Comparison of ENCODE assay signal across 32 cellular contexts in genomic region chr7:83696101-83696500, GRCh38. TPM values are rescaled to one million over a fixed set of nuclear protein-coding genes. Genes with fewer than 3 reads are reported as not detected.
"Had no signal": no experiment of that assay in that cellular context is flagged by ENCODE, and none has a peak within 500 bp of the region (broad histone marks: within the 10 kb centered on the region; RNA-seq: fewer than 3 reads in every experiment).

No MANE protein-coding gene starts in this region.

- ATAC-seq: activated CD4-positive, CD25-positive, alpha-beta regulatory T cell treated with anti-CD3 and anti-CD28 coated beads, Interleukin-2, amount 50 U/mL, for 24 hours; activated naive CD4-positive, alpha-beta T cell treated with anti-CD3 and anti-CD28 coated beads, Interleukin-2, amount 50 U/mL, for 72 hours; activated T-cell treated with anti-CD3 and anti-CD28 coated beads, Interleukin-2, amount 50 U/mL, for 72 hours; gastroesophageal sphincter; T-helper 17 cell had no signal

- H3K4me3 Mint-ChIP-seq: activated B cell treated with CpG ODN at 0.5 μM for 24 hours; activated CD4-positive, alpha-beta memory T cell treated with anti-CD3 and anti-CD28 coated beads for 36 hours; activated CD4-positive, alpha-beta T cell treated with anti-CD3 and anti-CD28 coated beads, Interleukin-2, amount 10 ng/mL, durations not matched to agents 24 days and 14 days; activated naive CD4-positive, alpha-beta T cell treated with anti-CD3 and anti-CD28 coated beads, Interleukin-2, amount 10 ng/mL, durations not matched to agents 7 days and 5 days; activated naive CD8-positive, alpha-beta T cell treated with anti-CD3 and anti-CD28 coated beads, Interleukin-2, amount 10 ng/mL, durations not matched to agents 7 days and 5 days; activated T-cell treated with anti-CD3 and anti-CD28 coated beads, Interleukin-2, amount 50 U/mL, for 24 hours; activated T-cell treated with anti-CD3 and anti-CD28 coated beads, Interleukin-2, amount 50 U/mL, for 72 hours; brain; T-helper 17 cell; T-helper 2 cell treated with Interferon-gamma antibody and Interleukin-4, amounts not matched to agents 5 μg/mL and 100 μg/mL, for 36 hours had no signal

- H3K4me3 ChIP-seq: ascending aorta, breast epithelium, cardiac muscle cell, colonic mucosa, esophagus squamous epithelium, gastroesophageal sphincter had no signal

- H3K27ac Mint-ChIP-seq: activated B cell treated with CpG ODN at 0.5 μM for 24 hours; activated CD4-positive, alpha-beta memory T cell treated with anti-CD3 and anti-CD28 coated beads for 36 hours; activated CD4-positive, alpha-beta T cell treated with anti-CD3 and anti-CD28 coated beads, Interleukin-2, amount 10 ng/mL, durations not matched to agents 24 days and 14 days; activated naive CD4-positive, alpha-beta T cell treated with anti-CD3 and anti-CD28 coated beads, Interleukin-2, amount 10 ng/mL, durations not matched to agents 7 days and 5 days; activated naive CD4-positive, alpha-beta T cell treated with anti-CD3 and anti-CD28 coated beads, Interleukin-2, amount 50 U/mL, for 72 hours; activated naive CD8-positive, alpha-beta T cell treated with anti-CD3 and anti-CD28 coated beads, Interleukin-2, amount 10 ng/mL, durations not matched to agents 7 days and 5 days; activated T-cell treated with anti-CD3 and anti-CD28 coated beads, Interleukin-2, amount 50 U/mL, for 24 hours; brain; T-helper 17 cell; T-helper 2 cell treated with Interferon-gamma antibody and Interleukin-4, amounts not matched to agents 5 μg/mL and 100 μg/mL, for 36 hours had no signal

- H3K36me3 Mint-ChIP-seq: activated CD4-positive, alpha-beta memory T cell treated with anti-CD3 and anti-CD28 coated beads for 36 hours; activated naive CD4-positive, alpha-beta T cell treated with anti-CD3 and anti-CD28 coated beads, Interleukin-2, amount 10 ng/mL, durations not matched to agents 7 days and 5 days; activated naive CD4-positive, alpha-beta T cell treated with anti-CD3 and anti-CD28 coated beads, Interleukin-2, amount 50 U/mL, for 72 hours; activated naive CD8-positive, alpha-beta T cell treated with anti-CD3 and anti-CD28 coated beads, Interleukin-2, amount 10 ng/mL, durations not matched to agents 7 days and 5 days; brain had no signal

- H3K36me3 ChIP-seq: ascending aorta, breast epithelium, cardiac muscle cell, colonic mucosa, esophagus squamous epithelium, gastroesophageal sphincter, WERI-Rb-1 had no signal

- H3K27ac ChIP-seq: ascending aorta, breast epithelium, cardiac muscle cell, colonic mucosa, epithelial cell of prostate, esophagus squamous epithelium, gastroesophageal sphincter, WERI-Rb-1 had no signal

- H3K9me3 Mint-ChIP-seq: activated B cell treated with CpG ODN at 0.5 μM for 24 hours; activated CD4-positive, alpha-beta T cell treated with anti-CD3 and anti-CD28 coated beads, Interleukin-2, amount 10 ng/mL, durations not matched to agents 24 days and 14 days; activated naive CD4-positive, alpha-beta T cell treated with anti-CD3 and anti-CD28 coated beads, Interleukin-2, amount 10 ng/mL, durations not matched to agents 7 days and 5 days; activated naive CD8-positive, alpha-beta T cell treated with anti-CD3 and anti-CD28 coated beads, Interleukin-2, amount 10 ng/mL, durations not matched to agents 7 days and 5 days; brain; T-helper 2 cell treated with Interferon-gamma antibody and Interleukin-4, amounts not matched to agents 5 μg/mL and 100 μg/mL, for 36 hours had no signal

- DNase-seq: activated B cell treated with CpG ODN at 0.5 μM for 24 hours; activated CD4-positive, alpha-beta memory T cell treated with anti-CD3 and anti-CD28 coated beads for 36 hours; activated CD4-positive, alpha-beta T cell treated with anti-CD3 and anti-CD28 coated beads, Interleukin-2, amount 10 ng/mL, durations not matched to agents 24 days and 14 days; activated CD8-positive, alpha-beta memory T cell treated with anti-CD3 and anti-CD28 coated beads, Interleukin-2, amount 50 U/mL, for 48 hours; activated gamma-delta T cell; activated naive CD4-positive, alpha-beta T cell; activated naive CD4-positive, alpha-beta T cell treated with anti-CD3 and anti-CD28 coated beads, Interleukin-2, amount 10 ng/mL, durations not matched to agents 7 days and 5 days; activated naive CD8-positive, alpha-beta T cell treated with anti-CD3 and anti-CD28 coated beads, Interleukin-2, amount 10 ng/mL, durations not matched to agents 7 days and 5 days; activated T-cell treated with anti-CD3 and anti-CD28 coated beads for 4 hours; activated T-cell treated with anti-CD3 and anti-CD28 coated beads, Interleukin-2, amount 50 U/mL, for 24 hours; activated T-cell treated with anti-CD3 and anti-CD28 coated beads, Interleukin-2, amount 50 U/mL, for 72 hours; central memory CD4-positive, alpha-beta T cell; cerebellar nuclear complex; colonic mucosa; effector CD8-positive, alpha-beta T cell; esophagus squamous epithelium; foreskin melanocyte; T-helper 1 cell; T-helper 17 cell; T1000; WERI-Rb-1 had no signal

- H3K4me1 Mint-ChIP-seq: activated B cell treated with CpG ODN at 0.5 μM for 24 hours; activated CD4-positive, alpha-beta T cell treated with anti-CD3 and anti-CD28 coated beads, Interleukin-2, amount 10 ng/mL, durations not matched to agents 24 days and 14 days; activated naive CD4-positive, alpha-beta T cell treated with anti-CD3 and anti-CD28 coated beads, Interleukin-2, amount 10 ng/mL, durations not matched to agents 7 days and 5 days; activated naive CD8-positive, alpha-beta T cell treated with anti-CD3 and anti-CD28 coated beads, Interleukin-2, amount 10 ng/mL, durations not matched to agents 7 days and 5 days; T-helper 17 cell had no signal

- FAIRE-seq: endometrium, endothelial cell of umbilical vein had no signal

- H3K27me3 Mint-ChIP-seq: activated B cell treated with CpG ODN at 0.5 μM for 24 hours; activated CD4-positive, alpha-beta memory T cell treated with anti-CD3 and anti-CD28 coated beads for 36 hours; activated CD4-positive, alpha-beta T cell treated with anti-CD3 and anti-CD28 coated beads, Interleukin-2, amount 10 ng/mL, durations not matched to agents 24 days and 14 days; activated naive CD4-positive, alpha-beta T cell treated with anti-CD3 and anti-CD28 coated beads, Interleukin-2, amount 10 ng/mL, durations not matched to agents 7 days and 5 days; activated naive CD8-positive, alpha-beta T cell treated with anti-CD3 and anti-CD28 coated beads, Interleukin-2, amount 10 ng/mL, durations not matched to agents 7 days and 5 days; activated T-cell treated with anti-CD3 and anti-CD28 coated beads, Interleukin-2, amount 50 U/mL, for 24 hours; T-helper 17 cell had no signal

- H3K27me3 ChIP-seq: ascending aorta, breast epithelium, cardiac muscle cell, colonic mucosa, esophagus squamous epithelium, gastroesophageal sphincter had no signal

- H3K9me3 ChIP-seq: ascending aorta, breast epithelium, colonic mucosa, esophagus squamous epithelium, gastroesophageal sphincter had no signal

- H3K4me1 ChIP-seq: ascending aorta, breast epithelium, colonic mucosa, esophagus squamous epithelium, gastroesophageal sphincter had no signal

RNA-seq across cellular contexts. Expression of gene SEMA3E, which starts 47.2 kb away (rescaled TPM):
- total RNA-seq: activated B cell treated with CpG ODN at 0.5 μM for 24 hours; activated CD4-positive, alpha-beta memory T cell treated with anti-CD3 and anti-CD28 coated beads for 36 hours; activated CD4-positive, alpha-beta T cell treated with anti-CD3 and anti-CD28 coated beads, Interleukin-2, amount 10 ng/mL, durations not matched to agents 24 days and 14 days; activated naive CD4-positive, alpha-beta T cell treated with anti-CD3 and anti-CD28 coated beads, Interleukin-2, amount 50 U/mL, for 72 hours; activated naive CD8-positive, alpha-beta T cell treated with anti-CD3 and anti-CD28 coated beads, Interleukin-2, amount 10 ng/mL, durations not matched to agents 7 days and 5 days; activated T-cell treated with anti-CD3 and anti-CD28 coated beads, Interleukin-2, amount 50 U/mL, for 72 hours; endothelial cell of umbilical vein; T-helper 17 cell had no signal
- polyA plus RNA-seq: endothelial cell of umbilical vein had no signal
